ENCODE assay signal across 11 cellular contexts in the genomic region with DNA sequence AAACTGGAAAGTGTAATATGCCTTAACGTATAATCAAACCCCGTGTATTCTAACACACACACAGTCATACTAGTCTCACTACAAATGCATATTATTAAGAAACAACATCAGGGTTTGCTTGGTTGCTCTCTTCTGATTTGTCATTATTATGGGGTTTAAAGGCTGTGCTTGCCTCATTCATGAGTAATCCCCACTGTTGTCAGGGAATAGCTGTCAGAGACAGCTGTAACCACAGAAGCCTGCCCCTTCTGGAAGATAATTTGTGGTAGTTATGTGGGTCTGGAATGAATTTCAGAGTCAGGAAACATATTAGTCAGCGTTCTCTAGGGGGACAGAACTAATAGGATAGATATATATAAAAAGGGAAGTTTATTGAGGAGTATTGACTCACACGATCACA.
DNase-seq lines count a peak whose midpoint lies in the region; ATAC-seq and TF ChIP-seq lines count a peak whose summit lies in the region.
"Had no signal": no experiment of that assay in that cellular context is flagged by ENCODE, and none has a peak within 500 bp of the region (broad histone marks: within the 10 kb centered on the region; RNA-seq: fewer than 3 reads in every experiment).

No MANE protein-coding gene starts in this region.

- H3K27ac Mint-ChIP-seq in natural killer cell treated with Interleukin-12 subunit alpha and Interleukin-12 subunit beta and Interleukin-15 and Interleukin-18, amount 100 ng/mL, for 72 hours, result no peak overlapping the region
- H3K27ac Mint-ChIP-seq in activated naive CD4-positive, alpha-beta T cell treated with anti-CD3 and anti-CD28 coated beads, Interleukin-2, amount 10 ng/mL, durations not matched to agents 7 days and 5 days, result no peak overlapping the region
- H3K27ac Mint-ChIP-seq: nephron progenitor cell had no signal

- H3K9me3 ChIP-seq in SJSA1 (replicated peaks) (no peaks in the 10 kb centered on the region), sigmoid colon (no peaks in the 10 kb centered on the region)

- peak; percentile 26 for TF ChIP-seq CTCF in foreskin keratinocyte (conservative IDR thresholded peaks at IDR 0.05)
- no peak for TF ChIP-seq CTCF in sigmoid colon (IDR thresholded peaks at IDR 0.05)

- H3K4me1 Mint-ChIP-seq in natural killer cell treated with Interleukin-12 subunit alpha and Interleukin-12 subunit beta and Interleukin-15 and Interleukin-18, amount 100 ng/mL, for 72 hours (ENCODE audit: low read depth in 2 of 2), result no peaks in the 10 kb centered on the region
- no peaks in the 10 kb centered on the region for H3K4me1 Mint-ChIP-seq in activated naive CD4-positive, alpha-beta T cell treated with anti-CD3 and anti-CD28 coated beads, Interleukin-2, amount 10 ng/mL, durations not matched to agents 7 days and 5 days

- CTCF ChIA-PET in activated naive CD4-positive, alpha-beta T cell treated with anti-CD3 and anti-CD28 coated beads, Interleukin-2, amount 10 ng/mL, durations not matched to agents 7 days and 5 days (lab: Charles Lee), result no interaction called here

- peak overlapping the region; percentile 88 for H3K27ac ChIP-seq in SJSA1
- peak overlapping the region; percentile 37 for H3K27ac ChIP-seq in foreskin keratinocyte
- peak overlapping the region in 3 of 4 donors; percentile 34 to 69 (median 36) for H3K27ac ChIP-seq in sigmoid colon

- peak; percentile 95 for ATAC-seq in foreskin keratinocyte
- ATAC-seq in GM19035 (IDR thresholded peaks at IDR 0.05; ENCODE audit: unreplicated experiment), result no peak
- no peak for ATAC-seq in natural killer cell treated with Interleukin-12 subunit alpha and Interleukin-12 subunit beta and Interleukin-15 and Interleukin-18, amount 100 ng/mL, for 72 hours

- no peak overlapping the region for H3K4me3 Mint-ChIP-seq in natural killer cell treated with Interleukin-12 subunit alpha and Interleukin-12 subunit beta and Interleukin-15 and Interleukin-18, amount 100 ng/mL, for 72 hours
- no peak overlapping the region for H3K4me3 Mint-ChIP-seq in activated naive CD4-positive, alpha-beta T cell treated with anti-CD3 and anti-CD28 coated beads, Interleukin-2, amount 10 ng/mL, durations not matched to agents 7 days and 5 days
- H3K4me3 Mint-ChIP-seq: nephron progenitor cell had no signal

- no peaks in the 10 kb centered on the region for H3K27me3 ChIP-seq in SJSA1 (replicated peaks)
- H3K27me3 ChIP-seq in foreskin keratinocyte, result no peaks in the 10 kb centered on the region
- no peaks in the 10 kb centered on the region for H3K27me3 ChIP-seq in sigmoid colon

- peaks cover 0 to 4% of the 10 kb centered on the region in 2 donors for H3K27me3 Mint-ChIP-seq in natural killer cell treated with Interleukin-12 subunit alpha and Interleukin-12 subunit beta and Interleukin-15 and Interleukin-18, amount 100 ng/mL, for 72 hours
- no peaks in the 10 kb centered on the region for H3K27me3 Mint-ChIP-seq in activated naive CD4-positive, alpha-beta T cell treated with anti-CD3 and anti-CD28 coated beads, Interleukin-2, amount 10 ng/mL, durations not matched to agents 7 days and 5 days

- TF ChIP-seq EP300 in sigmoid colon (IDR thresholded peaks at IDR 0.05), result no peak

- DNase-seq in GM04504 (ENCODE audit: low read depth), result peak; percentile 95
- peak; percentile 78 to 88 for DNase-seq in SJSA1 (ENCODE audit: low read depth in 1 of 2, low spot score in 2 of 2)
- DNase-seq in foreskin keratinocyte, result peak; percentile 8 to 43
- no peak for DNase-seq in sigmoid colon
- DNase-seq in natural killer cell treated with Interleukin-12 subunit alpha and Interleukin-12 subunit beta and Interleukin-15 and Interleukin-18, amount 100 ng/mL, for 72 hours (ENCODE audit: low spot score), result no peak
- no peak for DNase-seq in activated T-cell treated with anti-CD3 and anti-CD28 coated beads, Interleukin-2, amount 50 U/mL, for 1 hour
- DNase-seq in activated naive CD4-positive, alpha-beta T cell treated with anti-CD3 and anti-CD28 coated beads, Interleukin-2, amount 10 ng/mL, durations not matched to agents 7 days and 5 days, result no peak
- DNase-seq: activated naive CD4-positive, alpha-beta T cell; NCI-H2081; nephron progenitor cell had no signal

- H3K4me1 ChIP-seq in SJSA1 (replicated peaks) (peaks cover 35% of the 10 kb centered on the region), foreskin keratinocyte (no peaks in the 10 kb centered on the region), sigmoid colon (peaks cover 0 to 27% (median 16%) of the 10 kb centered on the region in 4 donors)

- no peak for TF ChIP-seq POLR2A in sigmoid colon (IDR thresholded peaks at IDR 0.05)

- WGBS in sigmoid colon, 2 donors, result 63 to 82% methylated on average over 4 of the region's 4 CpGs

- peaks cover 4% of the 10 kb centered on the region for H3K36me3 Mint-ChIP-seq in natural killer cell treated with Interleukin-12 subunit alpha and Interleukin-12 subunit beta and Interleukin-15 and Interleukin-18, amount 100 ng/mL, for 72 hours
- H3K36me3 Mint-ChIP-seq in activated naive CD4-positive, alpha-beta T cell treated with anti-CD3 and anti-CD28 coated beads, Interleukin-2, amount 10 ng/mL, durations not matched to agents 7 days and 5 days, result no peaks in the 10 kb centered on the region

- peaks cover 10% of the 10 kb centered on the region for H3K9me3 Mint-ChIP-seq in natural killer cell treated with Interleukin-12 subunit alpha and Interleukin-12 subunit beta and Interleukin-15 and Interleukin-18, amount 100 ng/mL, for 72 hours
- H3K9me3 Mint-ChIP-seq in activated naive CD4-positive, alpha-beta T cell treated with anti-CD3 and anti-CD28 coated beads, Interleukin-2, amount 10 ng/mL, durations not matched to agents 7 days and 5 days, result peaks cover 4% of the 10 kb centered on the region
- H3K9me3 Mint-ChIP-seq: nephron progenitor cell had no signal

- H3K4me3 ChIP-seq in SJSA1, result no peak overlapping the region
- no peak overlapping the region for H3K4me3 ChIP-seq in sigmoid colon

- H3K36me3 ChIP-seq in SJSA1 (no peaks in the 10 kb centered on the region), sigmoid colon (no peaks in the 10 kb centered on the region)

- intact Hi-C loops in sigmoid colon (cut with DNase I), result no loop called here

Comparison
In these comparisons a context has a peak if more than half of its experiments do, and no peak if none do; other contexts are left out.
1. DNase-seq: peak in GM04504 (single experiment), SJSA1 (2 of 2) and foreskin keratinocyte (2 of 2); none in sigmoid colon (single experiment), natural killer cell treated with Interleukin-12 subunit alpha and Interleukin-12 subunit beta and Interleukin-15 and Interleukin-18, amount 100 ng/mL, for 72 hours (single experiment), activated T-cell treated with anti-CD3 and anti-CD28 coated beads, Interleukin-2, amount 50 U/mL, for 1 hour (single experiment) and activated naive CD4-positive, alpha-beta T cell treated with anti-CD3 and anti-CD28 coated beads, Interleukin-2, amount 10 ng/mL, durations not matched to agents 7 days and 5 days (single experiment).
2. H3K27ac ChIP-seq: peak in every context shown above with its lines; median percentile 88 in SJSA1; 37 in foreskin keratinocyte; 36 in sigmoid colon.